ENCODE assay signal across 1 cellular context in genomic region chr1:35029756-35030155, GRCh38.
TF ChIP-seq lines count a peak whose summit lies in the region.

No MANE protein-coding gene starts in this region.

TF ChIP-seq in GM12878, 131 proteins besides CTCF, POLR2A, EP300 and RAD21:
- TF ChIP-seq SUPT20H (IDR thresholded peaks at IDR 0.05; ENCODE audit: borderline replicate concordance, control insufficient read depth, low read depth, low read length) (no peak), SIX5 (IDR thresholded peaks at IDR 0.05; ENCODE audit: low read depth, low read length, severe bottlenecking) (no peak), MEF2B (IDR thresholded peaks at IDR 0.05; ENCODE audit: partially characterized antibody, poor library complexity, severe bottlenecking) (no peak), HCFC1 (IDR thresholded peaks at IDR 0.05; ENCODE audit: low read length) (no peak), BHLHE40 (IDR thresholded peaks at IDR 0.05; ENCODE audit: borderline replicate concordance in 1 of 2, low read depth in 2 of 2, low read length in 1 of 2) (no peak), IKZF1 (conservative IDR thresholded peaks at IDR 0.05) (no peak), ZNF384 (IDR thresholded peaks at IDR 0.05; ENCODE audit: borderline replicate concordance, low read depth, low read length) (no peak)
